In genomic region chr1:224726783-224727182, GRCh38 we compare ENCODE assay signal across 12 cellular contexts.
DNase-seq lines count a peak whose midpoint lies in the region; ATAC-seq and TF ChIP-seq lines count a peak whose summit lies in the region.
"Had no signal": no experiment of that assay in that cellular context is flagged by ENCODE, and none has a peak within 500 bp of the region (broad histone marks: within the 10 kb centered on the region; RNA-seq: fewer than 3 reads in every experiment).

No MANE protein-coding gene starts in this region.

- no peak overlapping the region for H2AFZ ChIP-seq in DND-41 (ENCODE audit: low read depth, low read length)

- no peaks in the 10 kb centered on the region for H3K9me3 Mint-ChIP-seq in mesothelial cell of epicardium
- H3K9me3 Mint-ChIP-seq in activated T-helper 2 cell treated with anti-CD3 and anti-CD28 coated beads, Interferon-gamma antibody, Interleukin-2, Interleukin-4, amounts not matched to agents 10 μg/mL and 5 μg/mL and 100 μg/mL, durations not matched to agents 14 hours and 24 hours and 36 hours = no peaks in the 10 kb centered on the region
- H3K9me3 Mint-ChIP-seq: naive thymus-derived CD4-positive, alpha-beta T cell; stimulated activated memory B cell treated with anti-CD40 and anti-IgM and Interleukin-4, amounts not matched to agents 10 μg/mL and 1 μg/mL and 100 μg/mL, for 72 hours had no signal

- H3K79me2 ChIP-seq in DND-41 (ENCODE audit: insufficient read depth, low read length) = no peaks in the 10 kb centered on the region

- intact Hi-C loops in activated T-helper 2 cell treated with anti-CD3 and anti-CD28 coated beads, Interferon-gamma antibody, Interleukin-2, Interleukin-4, amounts not matched to agents 10 μg/mL and 5 μg/mL and 100 μg/mL, durations not matched to agents 14 hours and 24 hours and 36 hours (cut with micrococcal nuclease) = no loop called here

- H3K27me3 ChIP-seq in DND-41 (ENCODE audit: insufficient read depth, low read length, poor library complexity) = no peaks in the 10 kb centered on the region

- H3K4me1 Mint-ChIP-seq in mesothelial cell of epicardium = peaks cover 6% of the 10 kb centered on the region
- H3K4me1 Mint-ChIP-seq in activated T-helper 2 cell treated with anti-CD3 and anti-CD28 coated beads, Interferon-gamma antibody, Interleukin-2, Interleukin-4, amounts not matched to agents 10 μg/mL and 5 μg/mL and 100 μg/mL, durations not matched to agents 14 hours and 24 hours and 36 hours (ENCODE audit: low read depth) = peaks cover 2% of the 10 kb centered on the region
- H3K4me1 Mint-ChIP-seq: stimulated activated memory B cell treated with anti-CD40 and anti-IgM and Interleukin-4, amounts not matched to agents 10 μg/mL and 1 μg/mL and 100 μg/mL, for 72 hours had no signal

- no peaks in the 10 kb centered on the region for H3K9me3 ChIP-seq in DND-41 (ENCODE audit: insufficient read depth, low read length, severe bottlenecking)

- no peaks in the 10 kb centered on the region for H4K20me1 ChIP-seq in DND-41 (ENCODE audit: insufficient read depth, low read length)

- H3K4me3 ChIP-seq in DND-41 (ENCODE audit: low read depth in 1 of 2, low read length in 2 of 2) = no peak overlapping the region

- H3K27ac Mint-ChIP-seq in mesothelial cell of epicardium = no peak overlapping the region
- H3K27ac Mint-ChIP-seq in activated T-helper 2 cell treated with anti-CD3 and anti-CD28 coated beads, Interferon-gamma antibody, Interleukin-2, Interleukin-4, amounts not matched to agents 10 μg/mL and 5 μg/mL and 100 μg/mL, durations not matched to agents 14 hours and 24 hours and 36 hours = no peak overlapping the region
- H3K27ac Mint-ChIP-seq: naive thymus-derived CD4-positive, alpha-beta T cell; stimulated activated memory B cell treated with anti-CD40 and anti-IgM and Interleukin-4, amounts not matched to agents 10 μg/mL and 1 μg/mL and 100 μg/mL, for 72 hours had no signal

- no peaks in the 10 kb centered on the region for H3K36me3 Mint-ChIP-seq in mesothelial cell of epicardium
- no peaks in the 10 kb centered on the region for H3K36me3 Mint-ChIP-seq in activated T-helper 2 cell treated with anti-CD3 and anti-CD28 coated beads, Interferon-gamma antibody, Interleukin-2, Interleukin-4, amounts not matched to agents 10 μg/mL and 5 μg/mL and 100 μg/mL, durations not matched to agents 14 hours and 24 hours and 36 hours (ENCODE audit: low read depth)
- H3K36me3 Mint-ChIP-seq: naive thymus-derived CD4-positive, alpha-beta T cell; stimulated activated memory B cell treated with anti-CD40 and anti-IgM and Interleukin-4, amounts not matched to agents 10 μg/mL and 1 μg/mL and 100 μg/mL, for 72 hours had no signal

- H3K4me1 ChIP-seq in DND-41 (ENCODE audit: insufficient read depth, low read length) = peaks cover 26% of the 10 kb centered on the region

- H3K9ac ChIP-seq in DND-41 (ENCODE audit: low read depth, low read length) = peak overlapping the region; percentile 16; the same call in 1 of the 2 replicates

- no peaks in the 10 kb centered on the region for H3K36me3 ChIP-seq in DND-41 (ENCODE audit: insufficient read depth, low read length)

- H3K27me3 Mint-ChIP-seq in mesothelial cell of epicardium (ENCODE audit: low read depth) = no peaks in the 10 kb centered on the region
- H3K27me3 Mint-ChIP-seq in activated T-helper 2 cell treated with anti-CD3 and anti-CD28 coated beads, Interferon-gamma antibody, Interleukin-2, Interleukin-4, amounts not matched to agents 10 μg/mL and 5 μg/mL and 100 μg/mL, durations not matched to agents 14 hours and 24 hours and 36 hours (ENCODE audit: low read depth) = peaks cover 2% of the 10 kb centered on the region
- H3K27me3 Mint-ChIP-seq: stimulated activated memory B cell treated with anti-CD40 and anti-IgM and Interleukin-4, amounts not matched to agents 10 μg/mL and 1 μg/mL and 100 μg/mL, for 72 hours had no signal

- TF ChIP-seq CTCF in DND-41 (IDR thresholded peaks at IDR 0.05; ENCODE audit: borderline replicate concordance, extremely low read depth, low read length, poor library complexity, severe bottlenecking) = no peak
- TF ChIP-seq CTCF in mesothelial cell of epicardium (IDR thresholded peaks at IDR 0.05; ENCODE audit: unreplicated experiment) = no peak

- H3K4me3 Mint-ChIP-seq in mesothelial cell of epicardium = no peak overlapping the region
- H3K4me3 Mint-ChIP-seq in activated T-helper 2 cell treated with anti-CD3 and anti-CD28 coated beads, Interferon-gamma antibody, Interleukin-2, Interleukin-4, amounts not matched to agents 10 μg/mL and 5 μg/mL and 100 μg/mL, durations not matched to agents 14 hours and 24 hours and 36 hours (ENCODE audit: low read depth) = no peak overlapping the region
- H3K4me3 Mint-ChIP-seq: naive thymus-derived CD4-positive, alpha-beta T cell; stimulated activated memory B cell treated with anti-CD40 and anti-IgM and Interleukin-4, amounts not matched to agents 10 μg/mL and 1 μg/mL and 100 μg/mL, for 72 hours had no signal

- DNase-seq in DND-41 = peak; percentile 65
- peak; percentile 13 to 42 for DNase-seq in NOMO-1 (lab: John Stamatoyannopoulos, UW; ENCODE audit: unreplicated experiment in 2 of 2)
- peak; percentile 88 for DNase-seq in epidermal melanocyte (ENCODE audit: insufficient read length, low spot score)
- DNase-seq in pons (ENCODE audit: low spot score) = peak; percentile 27
- DNase-seq in mesothelial cell of epicardium (ENCODE audit: low spot score in 2 of 2, unreplicated experiment in 2 of 2) = no peak
- DNase-seq in activated T-helper 2 cell treated with anti-CD3 and anti-CD28 coated beads, Interferon-gamma antibody, Interleukin-2, Interleukin-4, amounts not matched to agents 10 μg/mL and 5 μg/mL and 100 μg/mL, durations not matched to agents 14 hours and 24 hours and 36 hours (ENCODE audit: low spot score) = no peak
- DNase-seq: activated CD4-positive, alpha-beta T cell treated with anti-CD3 and anti-CD28 coated beads, Interleukin-2, amount 50 U/mL, for 1 hour; naive thymus-derived CD4-positive, alpha-beta T cell; NCI-H2171 treated with DMSO at 0.1 percent for 48 hours had no signal

- peak overlapping the region; percentile 79 for H3K27ac ChIP-seq in DND-41 (ENCODE audit: low read length)

- ATAC-seq in DND-41 (ENCODE audit: insufficient read depth, low read depth) (peak; percentile 88), GM19395 (IDR thresholded peaks at IDR 0.05; ENCODE audit: unreplicated experiment) (no peak), GM19328 (IDR thresholded peaks at IDR 0.05; ENCODE audit: unreplicated experiment) (no peak)
- ATAC-seq: naive thymus-derived CD4-positive, alpha-beta T cell; stimulated activated memory B cell treated with anti-CD40 and anti-IgM and Interleukin-4, amounts not matched to agents 10 μg/mL and 1 μg/mL and 100 μg/mL, for 72 hours had no signal

- H3K4me2 ChIP-seq in DND-41 (ENCODE audit: insufficient read depth, low read length) = no peak overlapping the region

Comparison
In these comparisons a context has a peak if more than half of its experiments do, and no peak if none do; other contexts are left out.
1. DNase-seq: peak in DND-41 (single experiment), NOMO-1 (2 of 2), epidermal melanocyte (single experiment) and pons (single experiment); none in mesothelial cell of epicardium (0 of 2) and activated T-helper 2 cell treated with anti-CD3 and anti-CD28 coated beads, Interferon-gamma antibody, Interleukin-2, Interleukin-4, amounts not matched to agents 10 μg/mL and 5 μg/mL and 100 μg/mL, durations not matched to agents 14 hours and 24 hours and 36 hours (single experiment).